In genomic region chr11:75514596-75514995, GRCh38 we compare ENCODE assay signal across 26 cellular contexts.
"Had no signal": no experiment of that assay in that cellular context is flagged by ENCODE, and none has a peak within 500 bp of the region (broad histone marks: within the 10 kb centered on the region; RNA-seq: fewer than 3 reads in every experiment).

No MANE protein-coding gene starts in this region.

- FAIRE-seq: islet of Langerhans had no signal

- H3K4me1 ChIP-seq: adrenal gland, left lung, testis, transverse colon had no signal

- ATAC-seq: activated CD4-positive, CD25-positive, alpha-beta regulatory T cell treated with anti-CD3 and anti-CD28 coated beads, Interleukin-2, amount 50 U/mL, for 24 hours; activated naive CD4-positive, alpha-beta T cell treated with anti-CD3 and anti-CD28 coated beads, Interleukin-2, amount 50 U/mL, for 72 hours; activated T-helper 17 cell treated with anti-CD3 and anti-CD28 coated beads, Interleukin-2, amount 50 U/mL, for 72 hours; effector memory CD8-positive, alpha-beta T cell; gastrocnemius medialis; left lung; right lobe of liver had no signal

- H3K36me3 ChIP-seq: adrenal gland, ascending aorta, cardiac muscle cell, gastrocnemius medialis, left lung, ovary, right lobe of liver, transverse colon had no signal

- DNase-seq: activated CD4-positive, alpha-beta T cell treated with anti-CD3 and anti-CD28 coated beads for 48 hours; activated CD4-positive, alpha-beta T cell treated with anti-CD3 and anti-CD28 coated beads, Interleukin-2, amount 50 U/mL, for 48 hours; activated CD8-positive, alpha-beta memory T cell treated with anti-CD3 and anti-CD28 coated beads, Interleukin-2, amount 50 U/mL, for 48 hours; activated T-cell treated with anti-CD3 and anti-CD28 coated beads, Interleukin-2, amount 50 U/mL, for 24 hours; adrenal gland; cortex of kidney; effector memory CD8-positive, alpha-beta T cell; erythroblast; gastrocnemius medialis; glutamatergic neuron; left lung; ovary; right lobe of liver; stimulated activated CD4-positive, alpha-beta T cell treated with anti-CD3 and anti-CD28 coated beads, Interleukin-2, amount 100 ng/mL, for 48 hours; stimulated activated naive CD8-positive, alpha-beta T cell treated with anti-CD3 and anti-CD28 coated beads, Interleukin-15, Interleukin-2, amounts not matched to agents 100 U/mL and 50 U/mL, for 24 hours; T-helper 9 cell; testis; transverse colon; WERI-Rb-1 had no signal

- H3K27ac ChIP-seq: adrenal gland, ascending aorta, cardiac muscle cell, gastrocnemius medialis, left lung, ovary, right lobe of liver, testis, transverse colon, WERI-Rb-1 had no signal

- H3K4me3 ChIP-seq: adrenal gland, ascending aorta, cardiac muscle cell, gastrocnemius medialis, left lung, lung, ovary, right lobe of liver, testis, transverse colon had no signal

- H3K9me3 ChIP-seq: adrenal gland, ascending aorta, gastrocnemius medialis, left lung, ovary, right lobe of liver, testis, transverse colon had no signal

- H3K27me3 ChIP-seq: adrenal gland, ascending aorta, cardiac muscle cell, gastrocnemius medialis, left lung, ovary, right lobe of liver, testis, transverse colon had no signal
